8 cellular contexts compared by ENCODE assay signal in the genomic region with DNA sequence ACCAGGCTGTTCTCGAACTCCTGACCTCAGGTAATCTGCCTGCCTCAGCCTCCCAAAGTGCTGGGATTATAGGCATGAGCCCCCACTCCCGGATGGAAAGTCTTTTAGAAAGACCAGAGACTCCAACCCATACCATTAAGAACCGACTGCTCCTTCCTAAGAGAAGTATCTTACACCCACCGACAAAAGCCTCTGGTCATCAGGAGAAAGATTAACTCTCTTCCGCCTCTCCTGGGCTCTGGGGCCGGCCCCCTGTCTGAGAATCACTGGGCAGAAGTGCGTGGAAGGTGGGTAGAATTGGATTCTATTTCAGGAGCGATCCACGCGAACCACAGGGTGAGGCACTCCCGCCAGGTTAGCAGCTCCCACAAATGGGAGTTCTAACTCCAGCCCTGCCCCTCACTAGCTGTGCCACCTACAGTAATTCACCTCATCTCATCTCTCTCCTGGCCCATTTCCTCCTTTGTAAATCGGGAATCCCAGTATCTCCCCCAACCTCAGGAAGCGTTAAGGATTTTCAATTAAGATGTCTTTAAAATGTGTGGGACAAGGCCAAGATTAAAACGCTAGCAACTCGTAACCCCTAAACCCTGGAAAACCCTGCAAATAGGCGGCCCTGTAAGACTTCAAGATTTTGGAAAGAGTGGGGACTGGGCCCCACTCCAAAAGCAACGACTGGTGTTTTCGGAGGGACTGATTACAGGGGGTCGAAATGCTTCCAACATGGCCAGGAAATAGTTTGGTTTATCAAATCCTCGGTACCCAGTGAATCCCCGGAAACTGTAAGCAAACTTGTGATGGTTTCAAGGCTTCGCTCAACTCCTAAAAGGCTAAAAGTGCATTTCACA. TPM values are rescaled to one million over a fixed set of nuclear protein-coding genes. Genes with fewer than 3 reads are reported as not detected.
DNase-seq lines count a peak whose midpoint lies in the region; TF ChIP-seq lines count a peak whose summit lies in the region.

No MANE protein-coding gene starts in this region.

- peak overlapping the region; percentile 92 for H3K27ac ChIP-seq in OCI-LY7 (ENCODE audit: low read depth, low read length, poor library complexity, severe bottlenecking)
- H3K27ac ChIP-seq in neutrophil: peak overlapping the region; percentile 100

- H3K4me1 Mint-ChIP-seq in Caco-2 (ENCODE audit: low read depth, unreplicated experiment): peaks cover 25% of the 10 kb centered on the region

- peaks cover 23% of the 10 kb centered on the region for H3K36me3 ChIP-seq in Caco-2 (ENCODE audit: control insufficient read depth, insufficient read depth, low read length)
- H3K36me3 ChIP-seq in OCI-LY7 (ENCODE audit: insufficient read depth, low read length): peaks cover 56% of the 10 kb centered on the region
- H3K36me3 ChIP-seq in neutrophil: peaks cover 46% of the 10 kb centered on the region

- H3K79me2 ChIP-seq in OCI-LY7 (ENCODE audit: insufficient read depth, low read depth, low read length): peaks cover 62% of the 10 kb centered on the region

- no peaks in the 10 kb centered on the region for H3K27me3 ChIP-seq in Caco-2 (replicated peaks; ENCODE audit: control insufficient read depth, insufficient read depth, low read length)
- no peaks in the 10 kb centered on the region for H3K27me3 ChIP-seq in neutrophil

- H4K20me1 ChIP-seq in OCI-LY7 (ENCODE audit: insufficient read depth, low read length): peaks cover 36% of the 10 kb centered on the region

- no peaks in the 10 kb centered on the region for H3K27me3 Mint-ChIP-seq in Caco-2 (ENCODE audit: insufficient read depth, unreplicated experiment)

- BruUV-seq in Caco-2 (replicated peaks; lab: Mats Ljungman, UMichigan) (TSS peak; percentile 31), OCI-LY7 (replicated peaks; lab: Mats Ljungman, UMichigan) (TSS peak; percentile 56)

- DNase-seq in Caco-2: no peak
- no peak for DNase-seq in OCI-LY7 (ENCODE audit: low spot score)
- no peak for DNase-seq in epithelial cell of esophagus (ENCODE audit: low read depth)
- no peak for DNase-seq in activated gamma-delta T cell treated with Interleukin-2 at 50 U/mL for 16 hours
- no peak for DNase-seq in ecto neural progenitor cell (ENCODE audit: low spot score)
- no peak for DNase-seq in C1 segment of cervical spinal cord (lab: John Stamatoyannopoulos, UW)
- DNase-seq in NCI-H2171 treated with DMSO at 0.1 percent for 48 hours (lab: John Stamatoyannopoulos, UW): no peak

- TF ChIP-seq CTCF in Caco-2 (IDR thresholded peaks at IDR 0.05; ENCODE audit: insufficient read depth in 1 of 2, low read depth in 1 of 2, low read length in 1 of 2, severe bottlenecking in 1 of 2, unreplicated experiment in 1 of 2) (no peak), OCI-LY7 (conservative IDR thresholded peaks at IDR 0.05; ENCODE audit: low read length) (no peak), epithelial cell of esophagus (IDR thresholded peaks at IDR 0.05; ENCODE audit: insufficient read depth, low read depth, low read length, missing control alignments) (no peak), neutrophil (IDR thresholded peaks at IDR 0.05) (no peak)

- H3K9me3 Mint-ChIP-seq in Caco-2 (ENCODE audit: unreplicated experiment): no peaks in the 10 kb centered on the region

- H2AFZ ChIP-seq in OCI-LY7 (ENCODE audit: low read length): no peak overlapping the region

- POLR2A ChIA-PET in Caco-2 (lab: Charles Lee) (interaction anchor here (0.5 to 1.6 kb wide), 27 partner anchors 8 to 1122 kb away, joined by 3 to 33 read pairs (median 5); a partner anchor contains a TSS), OCI-LY7 (lab: Charles Lee) (interaction anchor here (0.6 to 1.4 kb wide), 7 partner anchors 10 to 473 kb away, joined by 3 to 6 read pairs (median 4); a partner anchor contains a TSS)

- H3K9me2 ChIP-seq in OCI-LY7 (ENCODE audit: insufficient read depth, low read length): no peaks in the 10 kb centered on the region

- peak overlapping the region; percentile 99 for H3K4me2 ChIP-seq in OCI-LY7 (ENCODE audit: low read length)

- intact Hi-C loops in Caco-2 (cut with micrococcal nuclease; ENCODE audit: unreplicated experiment) (no loop called here), OCI-LY7 (cut with micrococcal nuclease; ENCODE audit: unreplicated experiment) (no loop called here)

- CTCF ChIA-PET in Caco-2 (lab: Charles Lee): interaction anchor here (0.5 to 2.9 kb wide), 8 partner anchors 34 to 579 kb away, joined by 3 to 12 read pairs (median 4); a partner anchor contains a TSS
- CTCF ChIA-PET in OCI-LY7 (lab: Charles Lee; ENCODE audit: unreplicated experiment): no interaction called here

- peaks cover 91% of the 10 kb centered on the region for H3K36me3 Mint-ChIP-seq in Caco-2 (ENCODE audit: insufficient read depth, unreplicated experiment)

- H3K4me3 ChIP-seq in Caco-2 (ENCODE audit: low read depth, low read length): peak overlapping the region; percentile 63
- H3K4me3 ChIP-seq in OCI-LY7 (ENCODE audit: low read depth, low read length, poor library complexity, severe bottlenecking): peak overlapping the region; percentile 94
- peak overlapping the region; percentile 79 for H3K4me3 ChIP-seq in epithelial cell of esophagus (ENCODE audit: low read length)
- H3K4me3 ChIP-seq in neutrophil (ENCODE audit: low read depth in 1 of 2, low read length in 1 of 2): peak overlapping the region; percentile 80 to 90

- peak overlapping the region; percentile 98 for H3K4me3 Mint-ChIP-seq in Caco-2 (ENCODE audit: unreplicated experiment)

- H3K4me1 ChIP-seq in Caco-2 (peaks cover 10% of the 10 kb centered on the region; the same call in 1 of the 2 replicates), OCI-LY7 (ENCODE audit: insufficient read depth, low read length, poor library complexity, severe bottlenecking) (peaks cover 28% of the 10 kb centered on the region), neutrophil (ENCODE audit: control insufficient read depth in 1 of 2, insufficient read depth in 1 of 2, low read depth in 1 of 2, low read length in 1 of 2) (peaks cover 34 to 35% of the 10 kb centered on the region in 2 experiments)

- no peaks in the 10 kb centered on the region for H3K9me3 ChIP-seq in Caco-2
- no peaks in the 10 kb centered on the region for H3K9me3 ChIP-seq in OCI-LY7 (ENCODE audit: low read length)
- no peaks in the 10 kb centered on the region for H3K9me3 ChIP-seq in neutrophil

- H3K27ac Mint-ChIP-seq in Caco-2 (ENCODE audit: unreplicated experiment): peak overlapping the region; percentile 99

RNA-seq across cellular contexts. Expression of a gene that starts 1.3 kb away (rescaled TPM):
- total RNA-seq in Caco-2 (2022): 443 and 446 TPM in 2 replicates
- 236 and 263 TPM in 2 replicates for total RNA-seq in OCI-LY7 (2014; rRNA removed; shearing (Covaris generic))
- total RNA-seq in OCI-LY7 (2022): 655 and 706 TPM in 2 replicates

RNA-seq across cellular contexts. Expression of a gene that starts 16.9 kb away (rescaled TPM):
- total RNA-seq in Caco-2 (2022): 150 and 163 TPM in 2 replicates
- total RNA-seq in OCI-LY7 (2014; rRNA removed; shearing (Covaris generic)): 68.8 and 70.9 TPM in 2 replicates
- total RNA-seq in OCI-LY7 (2022): 124 and 134 TPM in 2 replicates

RNA-seq across cellular contexts. Expression of a gene that starts 29.6 kb away (rescaled TPM):
- total RNA-seq in Caco-2 (2022) (1.5 and 1.9 TPM in 2 replicates), OCI-LY7 (2022) (38.4 and 42.1 TPM in 2 replicates)
- 26.3 and 33.3 TPM in 2 replicates for total RNA-seq in OCI-LY7 (2014; rRNA removed; shearing (Covaris generic))

RNA-seq across cellular contexts. Expression of a gene that starts 35.8 kb away (rescaled TPM):
- total RNA-seq in Caco-2 (2022) (1.6 and 2.2 TPM in 2 replicates), OCI-LY7 (2022) (1.1 and 1.3 TPM in 2 replicates)
- total RNA-seq in OCI-LY7 (2014; rRNA removed; shearing (Covaris generic)): 0.70 and 1.0 TPM in 2 replicates

RNA-seq across cellular contexts. Expression of a gene that starts 50.9 kb away (rescaled TPM):
- 33.3 and 34.4 TPM in 2 replicates for total RNA-seq in Caco-2 (2022)
- total RNA-seq in OCI-LY7 (2014; rRNA removed; shearing (Covaris generic)): 25.5 and 26.0 TPM in 2 replicates
- 30.0 and 32.1 TPM in 2 replicates for total RNA-seq in OCI-LY7 (2022)
